In genomic region chr13:85601526-85601925, GRCh38 we compare ENCODE assay signal across 20 cellular contexts.
DNase-seq lines count a peak whose midpoint lies in the region; ATAC-seq and TF ChIP-seq lines count a peak whose summit lies in the region.
"Had no signal": no experiment of that assay in that cellular context is flagged by ENCODE, and none has a peak within 500 bp of the region (broad histone marks: within the 10 kb centered on the region; RNA-seq: fewer than 3 reads in every experiment).

No MANE protein-coding gene starts in this region.

- peaks cover 14% of the 10 kb centered on the region; the same call in 1 of the 2 replicates for H3K4me1 ChIP-seq in Karpas-422 (ENCODE audit: low read length)
- H3K4me1 ChIP-seq in fibroblast of lung (ENCODE audit: control insufficient read depth, extremely low read depth, insufficient read depth, low read length): no peaks in the 10 kb centered on the region
- H3K4me1 ChIP-seq in urinary bladder (ENCODE audit: insufficient read depth): no peaks in the 10 kb centered on the region
- no peaks in the 10 kb centered on the region for H3K4me1 ChIP-seq in left lung
- H3K4me1 ChIP-seq: HAP-1, Peyer's patch had no signal

- intact Hi-C loops in left lung (cut with DNase I): no loop called here

- no peaks in the 10 kb centered on the region for H3K9me3 ChIP-seq in Karpas-422 (ENCODE audit: low read length)
- no peaks in the 10 kb centered on the region for H3K9me3 ChIP-seq in fibroblast of lung (ENCODE audit: control insufficient read depth, insufficient read depth, low read depth, low read length)
- peaks cover 0 to 2% of the 10 kb centered on the region in 2 donors for H3K9me3 ChIP-seq in left lung
- H3K9me3 ChIP-seq: HAP-1, Peyer's patch had no signal

- H3K27ac ChIP-seq in Karpas-422 (ENCODE audit: low read length): no peak overlapping the region
- H3K27ac ChIP-seq in fibroblast of lung (ENCODE audit: insufficient read depth, low read length): no peak overlapping the region
- H3K27ac ChIP-seq in urinary bladder (ENCODE audit: low read depth): peak overlapping the region; percentile 2
- H3K27ac ChIP-seq in left lung: no peak overlapping the region
- H3K27ac ChIP-seq: C4-2B, Peyer's patch had no signal

- no peak for ATAC-seq in left lung
- no peak for ATAC-seq in HG03457 (IDR thresholded peaks at IDR 0.05; ENCODE audit: unreplicated experiment)
- ATAC-seq: T-cell had no signal

- no peaks in the 10 kb centered on the region for H3K27me3 ChIP-seq in Karpas-422 (ENCODE audit: low read length)
- H3K27me3 ChIP-seq in fibroblast of lung (ENCODE audit: control insufficient read depth, insufficient read depth, low read length): no peaks in the 10 kb centered on the region
- H3K27me3 ChIP-seq in left lung: no peaks in the 10 kb centered on the region
- H3K27me3 ChIP-seq: Peyer's patch had no signal

- DNase-seq in DMS53 (lab: John Stamatoyannopoulos, UW) (peak; percentile 48), DMS53 treated with DMSO at 0.1 percent for 48 hours (lab: John Stamatoyannopoulos, UW; ENCODE audit: unreplicated experiment) (no peak), Karpas-422 (no peak), fibroblast of lung (ENCODE audit: low read depth in 2 of 2) (peak; percentile 7 to 52), left lung (no peak)
- DNase-seq: 8988T; CD8-positive, alpha-beta memory T cell; DMS79 treated with DMSO at 0.1 percent for 48 hours; KG1; NCI-H1105; NCI-H146; NCI-H2029 treated with DMSO at 0.1 percent for 48 hours; NCI-H226; NCI-H526 treated with DMSO at 0.1 percent for 48 hours; Peyer's patch; T-cell had no signal

- H3K79me2 ChIP-seq in Karpas-422 (ENCODE audit: low read length) (no peaks in the 10 kb centered on the region), fibroblast of lung (ENCODE audit: control insufficient read depth, insufficient read depth, low read length) (no peaks in the 10 kb centered on the region)

- H3K9ac ChIP-seq in Karpas-422 (ENCODE audit: low read length) (no peak overlapping the region), fibroblast of lung (ENCODE audit: insufficient read depth, low read length) (no peak overlapping the region)

- no peak overlapping the region for H3K4me2 ChIP-seq in Karpas-422 (ENCODE audit: low read depth, low read length, poor library complexity, severe bottlenecking)
- no peak overlapping the region for H3K4me2 ChIP-seq in fibroblast of lung (ENCODE audit: extremely low read depth, insufficient read depth, low read length)

- no peaks in the 10 kb centered on the region for H4K20me1 ChIP-seq in Karpas-422 (ENCODE audit: insufficient read depth, low read depth, low read length)
- H4K20me1 ChIP-seq in fibroblast of lung (ENCODE audit: control insufficient read depth, extremely low read depth, insufficient read depth, low read length): no peaks in the 10 kb centered on the region

- WGBS in urinary bladder: 48% methylated on average over 2 of the region's 2 CpGs

- H2AFZ ChIP-seq in Karpas-422 (ENCODE audit: low read length): peak overlapping the region; percentile 77
- H2AFZ ChIP-seq in fibroblast of lung (ENCODE audit: low read length): no peak overlapping the region

- H3K9me2 ChIP-seq in Karpas-422 (replicated peaks; ENCODE audit: insufficient read depth, low read length): no peaks in the 10 kb centered on the region

- TF ChIP-seq CTCF in fibroblast of lung (conservative IDR thresholded peaks at IDR 0.05 in 1 of 2, IDR thresholded peaks at IDR 0.05 in 1 of 2; ENCODE audit: low read depth in 1 of 2, low read length in 2 of 2) (no peak), left lung (IDR thresholded peaks at IDR 0.05) (no peak)

- no peaks in the 10 kb centered on the region for H3K36me3 ChIP-seq in Karpas-422 (ENCODE audit: insufficient read depth, low read length)
- H3K36me3 ChIP-seq in fibroblast of lung (ENCODE audit: control insufficient read depth, insufficient read depth, low read length): no peaks in the 10 kb centered on the region
- H3K36me3 ChIP-seq in urinary bladder (ENCODE audit: insufficient read depth): no peaks in the 10 kb centered on the region
- no peaks in the 10 kb centered on the region for H3K36me3 ChIP-seq in left lung
- H3K36me3 ChIP-seq: HAP-1, Peyer's patch had no signal

- no peak overlapping the region for H3K4me3 ChIP-seq in Karpas-422 (ENCODE audit: low read length)
- no peak overlapping the region for H3K4me3 ChIP-seq in fibroblast of lung (replicated peaks in 1 of 4; ENCODE audit: control extremely low read depth in 1 of 4, insufficient read depth in 1 of 4, low read depth in 3 of 4, low read length in 4 of 4)
- no peak overlapping the region for H3K4me3 ChIP-seq in urinary bladder (ENCODE audit: low read depth, low read length)
- no peak overlapping the region for H3K4me3 ChIP-seq in left lung
- H3K4me3 ChIP-seq: HAP-1, Peyer's patch had no signal

Comparison
In these comparisons a context has a peak if more than half of its experiments do, and no peak if none do; other contexts are left out.
1. DNase-seq: peak in DMS53 (single experiment) and fibroblast of lung (2 of 2); none in DMS53 treated with DMSO at 0.1 percent for 48 hours (single experiment), Karpas-422 (single experiment) and left lung (0 of 2).